11 cellular contexts compared by ENCODE assay signal in genomic region chr11:64360403-64360980, GRCh38. TPM values are rescaled to one million over a fixed set of nuclear protein-coding genes. Genes with fewer than 3 reads are reported as not detected.
DNase-seq lines count a peak whose midpoint lies in the region; ATAC-seq, FAIRE-seq and TF ChIP-seq lines count a peak whose summit lies in the region.
"Had no signal": no experiment of that assay in that cellular context is flagged by ENCODE, and none has a peak within 500 bp of the region (broad histone marks: within the 10 kb centered on the region; RNA-seq: fewer than 3 reads in every experiment).

No MANE protein-coding gene starts in this region.

- TF ChIP-seq EP300 in HepG2 (IDR thresholded peaks at IDR 0.05; ENCODE audit: low read depth in 2 of 2, low read length in 2 of 2): no peak
- no peak for TF ChIP-seq EP300 in HepG2 (CRISPR knock-in tag; IDR thresholded peaks at IDR 0.05; ENCODE audit: borderline replicate concordance)

- H3K79me2 ChIP-seq in HepG2 (ENCODE audit: insufficient read depth, low read length): no peaks in the 10 kb centered on the region

- TF ChIP-seq CTCF in HepG2 (CRISPR knock-in tag; IDR thresholded peaks at IDR 0.05) (no peak), right lobe of liver (IDR thresholded peaks at IDR 0.05) (no peak), VCaP (conservative IDR thresholded peaks at IDR 0.05) (peak; percentile 54)

- no peaks in the 10 kb centered on the region for H4K20me1 ChIP-seq in HepG2 (ENCODE audit: insufficient read depth, low read length)

- TF ChIP-seq POLR2A in HepG2 (IDR thresholded peaks at IDR 0.05; ENCODE audit: insufficient read depth in 1 of 2, low read depth in 2 of 2, low read length in 2 of 2): no peak
- TF ChIP-seq POLR2A in right lobe of liver (IDR thresholded peaks at IDR 0.05): no peak

- no peak overlapping the region for H3K27ac ChIP-seq in HepG2 (ENCODE audit: extremely low read length, insufficient read depth, low read length)
- H3K27ac ChIP-seq in right lobe of liver: no peak overlapping the region
- H3K27ac ChIP-seq in VCaP: peak overlapping the region; percentile 95
- H3K27ac ChIP-seq: gastrocnemius medialis had no signal

- H3K4me3 ChIP-seq in HepG2 (replicated peaks in 1 of 3; ENCODE audit: insufficient read depth in 1 of 3, low read depth in 2 of 3, low read length in 3 of 3) (no peak overlapping the region; a peak in 1 of 6 replicates), right lobe of liver (peak overlapping the region in 1 of 3 donors; percentile 71)

- H3K9ac ChIP-seq in HepG2 (ENCODE audit: insufficient read depth, low read depth, low read length): no peak overlapping the region

- H3K4me1 ChIP-seq in HepG2 (ENCODE audit: insufficient read depth, low read length) (peaks cover 41% of the 10 kb centered on the region), right lobe of liver (peaks cover 0 to 18% (median 2%) of the 10 kb centered on the region in 4 donors)

- no peak for TF ChIP-seq RAD21 in HepG2 (CRISPR knock-in tag; IDR thresholded peaks at IDR 0.05)

- DNase-seq in HepG2 (ENCODE audit: low spot score): no peak
- DNase-seq in right lobe of liver: no peak
- peak; percentile 49 for DNase-seq in islet precursor cell
- no peak for DNase-seq in cerebellum (ENCODE audit: low spot score)
- DNase-seq in NCI-H2107 treated with DMSO at 0.1 percent for 48 hours (lab: John Stamatoyannopoulos, UW; ENCODE audit: unreplicated experiment): no peak
- DNase-seq in activated gamma-delta T cell (lab: John Stamatoyannopoulos, UW): no peak
- DNase-seq in NCI-H524 treated with DMSO at 0.1 percent for 48 hours (lab: John Stamatoyannopoulos, UW): no peak
- DNase-seq: gastrocnemius medialis, GOT3, NCI-H1694 treated with DMSO at 0.1 percent for 48 hours had no signal

- H3K4me2 ChIP-seq in HepG2 (ENCODE audit: low read depth, low read length): no peak overlapping the region

- H3K27me3 ChIP-seq in HepG2 (ENCODE audit: control insufficient read depth in 1 of 2, insufficient read depth in 2 of 2, low read length in 2 of 2) (no peaks in the 10 kb centered on the region; a peak in 1 of 5 replicates), right lobe of liver (no peaks in the 10 kb centered on the region)
- H3K27me3 ChIP-seq: gastrocnemius medialis had no signal

- POLR2A ChIA-PET in HepG2 (lab: Yijun Ruan, JAX): interaction anchor here (1.3 kb wide), 1 partner anchor 12 kb away, joined by 3 read pairs; no protein-coding TSS in a partner anchor

- no peaks in the 10 kb centered on the region for H3K9me3 ChIP-seq in HepG2 (ENCODE audit: low read length)
- H3K9me3 ChIP-seq in right lobe of liver: no peaks in the 10 kb centered on the region
- H3K9me3 ChIP-seq: gastrocnemius medialis had no signal

- 97% methylated on average over 10 of the region's 17 CpGs for WGBS in HepG2 (ENCODE audit: low lambda C conversion rate)
- 66% methylated on average over 4 of the region's 17 CpGs for WGBS in right lobe of liver (ENCODE audit: insufficient coverage, low coverage, low lambda C conversion rate, missing lambda C conversion rate)

- ATAC-seq in HepG2 (no peak), right lobe of liver (no peak)
- ATAC-seq: gastrocnemius medialis had no signal

- intact Hi-C loops in HepG2 (cut with micrococcal nuclease; ENCODE audit: unreplicated experiment): no loop called here
- intact Hi-C loops in right lobe of liver (cut with DNase I): no loop called here

- FAIRE-seq in HepG2 (lab: Jason Lieb, UNC): no peak

- CTCF ChIA-PET in HepG2 (lab: Yijun Ruan, JAX; ENCODE audit: low intra/inter-chr PET ratio, low total read pairs): no interaction called here

- BruUV-seq in HepG2 (replicated peaks; lab: Mats Ljungman, UMichigan): no TSS peak

- in situ Hi-C loops in HepG2 (cut with HindIII; ENCODE audit: extremely low pct_ligation_motif_present, low pct_unique_long_range_greater_than_20kb): no loop called here

- H3K36me3 ChIP-seq in HepG2 (replicated peaks in 1 of 2; ENCODE audit: control insufficient read depth in 1 of 2, insufficient read depth in 2 of 2, low read length in 2 of 2) (peaks cover 7 to 24% of the 10 kb centered on the region in 2 experiments; a peak in 4 of 5 replicates), right lobe of liver (peaks cover 0 to 18% (median 10%) of the 10 kb centered on the region in 4 donors)

- no peak overlapping the region for H2AFZ ChIP-seq in HepG2 (ENCODE audit: low read length)

RNA-seq across cellular contexts. Expression of gene RPS6KA4, which starts 1.5 kb away (rescaled TPM):
- 8.9 and 14.2 TPM in 2 replicates for total RNA-seq in HepG2 (2016; rRNA removed; fragmentation: Illumina TruSeq; extraction: Trizol)
- 3.2 and 3.4 TPM in 2 replicates for total RNA-seq in HepG2 (2016; cell fraction: cytosol; rRNA removed; fragmentation: Illumina TruSeq; extraction: Trizol; ENCODE audit: low read depth)
- 7.2 and 13.5 TPM in 2 replicates for total RNA-seq in HepG2 (2016; cell fraction: insoluble cytoplasmic fraction; rRNA removed; fragmentation: Illumina TruSeq; extraction: Trizol)
- 9.3 and 10.1 TPM in 2 replicates for total RNA-seq in HepG2 (2016; cell fraction: membrane; rRNA removed; fragmentation: Illumina TruSeq; extraction: Trizol)
- 9.5 and 11.5 TPM in 2 replicates for total RNA-seq in HepG2 (2016; cell fraction: nucleus; rRNA removed; fragmentation: Illumina TruSeq; extraction: Trizol)
- 8.9 and 12.2 TPM in 2 replicates for polyA plus RNA-seq in HepG2 (2011; rRNA removed)
- 7.1 and 9.1 TPM in 2 replicates for polyA plus RNA-seq in HepG2 (2011; cell fraction: cytosol; rRNA removed)
- polyA plus RNA-seq in HepG2 (2011; cell fraction: nucleus; rRNA removed): 37.0 and 38.2 TPM in 2 replicates
- 5.8 and 12.8 TPM in 2 replicates for polyA plus RNA-seq in HepG2 (2012)
- 3.1 and 3.8 TPM in 2 replicates for polyA plus RNA-seq in HepG2 (2016; cell fraction: cytosol; fragmentation: Illumina TruSeq; extraction: Trizol; ENCODE audit: low read depth)
- 10.0 and 10.2 TPM in 2 replicates for polyA plus RNA-seq in HepG2 (2016; cell fraction: insoluble cytoplasmic fraction; fragmentation: Illumina TruSeq; extraction: Trizol; ENCODE audit: low read depth)
- 6.7 and 8.9 TPM in 2 replicates for polyA plus RNA-seq in HepG2 (2016; cell fraction: membrane; fragmentation: Illumina TruSeq; extraction: Trizol; ENCODE audit: low read depth)
- polyA plus RNA-seq in HepG2 (2016; cell fraction: nucleus; fragmentation: Illumina TruSeq; extraction: Trizol; ENCODE audit: insufficient read depth, low read depth): 19.2 and 21.5 TPM in 2 replicates
- 25.7 and 70.4 TPM in 2 replicates for polyA minus RNA-seq in HepG2 (2011; rRNA and poly(A)+ RNA removed; ENCODE audit: low replicate concordance)
- polyA minus RNA-seq in HepG2 (2011; cell fraction: cytosol; rRNA and poly(A)+ RNA removed): 8.2 and 8.6 TPM in 2 replicates
- 13.4 and 15.9 TPM in 2 replicates for polyA minus RNA-seq in HepG2 (2011; cell fraction: nucleus; rRNA and poly(A)+ RNA removed)
- total RNA-seq in right lobe of liver: 10 to 100 TPM in 3 of 6 experiments, 1 to 10 TPM in 3; 6.6 to 17.9 (median 10.3) TPM
- total RNA-seq in cerebellum: 7.5 TPM

RNA-seq across cellular contexts. Expression of gene CCDC88B, which starts 20.5 kb away (rescaled TPM):
- total RNA-seq in HepG2 (2016; rRNA removed; fragmentation: Illumina TruSeq; extraction: Trizol) (4.8 and 5.2 TPM in 2 replicates), right lobe of liver (10 to 100 TPM in 1 of 6 experiments, 1 to 10 TPM in 5; 2.4 to 10.6 (median 4.9) TPM), cerebellum (1.5 TPM)
- 0.79 and 2.6 TPM in 2 replicates for total RNA-seq in HepG2 (2016; cell fraction: cytosol; rRNA removed; fragmentation: Illumina TruSeq; extraction: Trizol; ENCODE audit: low read depth)
- total RNA-seq in HepG2 (2016; cell fraction: insoluble cytoplasmic fraction; rRNA removed; fragmentation: Illumina TruSeq; extraction: Trizol): 4.5 and 6.0 TPM in 2 replicates
- 2.3 and 3.5 TPM in 2 replicates for total RNA-seq in HepG2 (2016; cell fraction: membrane; rRNA removed; fragmentation: Illumina TruSeq; extraction: Trizol)
- total RNA-seq in HepG2 (2016; cell fraction: nucleus; rRNA removed; fragmentation: Illumina TruSeq; extraction: Trizol): 1.6 and 4.1 TPM in 2 replicates
- polyA plus RNA-seq in HepG2 (2011; rRNA removed): 3.6 and 5.2 TPM in 2 replicates
- polyA plus RNA-seq in HepG2 (2011; cell fraction: cytosol; rRNA removed): 3.3 and 7.3 TPM in 2 replicates
- 5.2 and 5.4 TPM in 2 replicates for polyA plus RNA-seq in HepG2 (2011; cell fraction: nucleus; rRNA removed)
- polyA plus RNA-seq in HepG2 (2012): 3.7 and 4.5 TPM in 2 replicates
- 2.2 and 3.7 TPM in 2 replicates for polyA plus RNA-seq in HepG2 (2016; cell fraction: cytosol; fragmentation: Illumina TruSeq; extraction: Trizol; ENCODE audit: low read depth)
- 5.2 and 6.7 TPM in 2 replicates for polyA plus RNA-seq in HepG2 (2016; cell fraction: insoluble cytoplasmic fraction; fragmentation: Illumina TruSeq; extraction: Trizol; ENCODE audit: low read depth)
- polyA plus RNA-seq in HepG2 (2016; cell fraction: membrane; fragmentation: Illumina TruSeq; extraction: Trizol; ENCODE audit: low read depth): 1.4 and 2.3 TPM in 2 replicates
- polyA plus RNA-seq in HepG2 (2016; cell fraction: nucleus; fragmentation: Illumina TruSeq; extraction: Trizol; ENCODE audit: insufficient read depth, low read depth): 3.9 and 4.5 TPM in 2 replicates
- polyA minus RNA-seq in HepG2 (2011; rRNA and poly(A)+ RNA removed; ENCODE audit: low replicate concordance): 2.7 and 7.5 TPM in 2 replicates
- 1.1 and 1.8 TPM in 2 replicates for polyA minus RNA-seq in HepG2 (2011; cell fraction: cytosol; rRNA and poly(A)+ RNA removed)
- polyA minus RNA-seq in HepG2 (2011; cell fraction: nucleus; rRNA and poly(A)+ RNA removed): 1.5 and 3.2 TPM in 2 replicates

RNA-seq across cellular contexts. Expression of gene PRDX5, which starts 42.6 kb away (rescaled TPM):
- total RNA-seq in HepG2 (2016; rRNA removed; fragmentation: Illumina TruSeq; extraction: Trizol) (215 and 266 TPM in 2 replicates), right lobe of liver (100 to 1,000 TPM in 2 of 6 experiments, 10 to 100 TPM in 4; 84.0 to 172 (median 89.3) TPM), cerebellum (68.8 TPM)
- 189 and 238 TPM in 2 replicates for total RNA-seq in HepG2 (2016; cell fraction: cytosol; rRNA removed; fragmentation: Illumina TruSeq; extraction: Trizol; ENCODE audit: low read depth)
- 225 and 290 TPM in 2 replicates for total RNA-seq in HepG2 (2016; cell fraction: insoluble cytoplasmic fraction; rRNA removed; fragmentation: Illumina TruSeq; extraction: Trizol)
- 184 and 217 TPM in 2 replicates for total RNA-seq in HepG2 (2016; cell fraction: membrane; rRNA removed; fragmentation: Illumina TruSeq; extraction: Trizol)
- total RNA-seq in HepG2 (2016; cell fraction: nucleus; rRNA removed; fragmentation: Illumina TruSeq; extraction: Trizol): 61.4 and 65.1 TPM in 2 replicates
- 288 and 311 TPM in 2 replicates for polyA plus RNA-seq in HepG2 (2011; rRNA removed)
- polyA plus RNA-seq in HepG2 (2011; cell fraction: cytosol; rRNA removed): 480 and 511 TPM in 2 replicates
- polyA plus RNA-seq in HepG2 (2011; cell fraction: nucleus; rRNA removed): 86.1 and 95.5 TPM in 2 replicates
- polyA plus RNA-seq in HepG2 (2012): 188 and 213 TPM in 2 replicates
- polyA plus RNA-seq in HepG2 (2016; cell fraction: cytosol; fragmentation: Illumina TruSeq; extraction: Trizol; ENCODE audit: low read depth): 258 and 314 TPM in 2 replicates
- 351 and 378 TPM in 2 replicates for polyA plus RNA-seq in HepG2 (2016; cell fraction: insoluble cytoplasmic fraction; fragmentation: Illumina TruSeq; extraction: Trizol; ENCODE audit: low read depth)
- polyA plus RNA-seq in HepG2 (2016; cell fraction: membrane; fragmentation: Illumina TruSeq; extraction: Trizol; ENCODE audit: low read depth): 187 and 232 TPM in 2 replicates
- polyA plus RNA-seq in HepG2 (2016; cell fraction: nucleus; fragmentation: Illumina TruSeq; extraction: Trizol; ENCODE audit: insufficient read depth, low read depth): 155 and 156 TPM in 2 replicates
- polyA minus RNA-seq in HepG2 (2011; rRNA and poly(A)+ RNA removed; ENCODE audit: low replicate concordance): 66.0 and 255 TPM in 2 replicates
- polyA minus RNA-seq in HepG2 (2011; cell fraction: cytosol; rRNA and poly(A)+ RNA removed): 56.2 and 60.1 TPM in 2 replicates
- 17.0 and 18.0 TPM in 2 replicates for polyA minus RNA-seq in HepG2 (2011; cell fraction: nucleus; rRNA and poly(A)+ RNA removed)

RNA-seq across cellular contexts. Expression of gene TRMT112, which starts 43.1 kb away (rescaled TPM):
- total RNA-seq in HepG2 (2016; rRNA removed; fragmentation: Illumina TruSeq; extraction: Trizol): 409 and 492 TPM in 2 replicates
- 143 and 170 TPM in 2 replicates for total RNA-seq in HepG2 (2016; cell fraction: cytosol; rRNA removed; fragmentation: Illumina TruSeq; extraction: Trizol; ENCODE audit: low read depth)
- total RNA-seq in HepG2 (2016; cell fraction: insoluble cytoplasmic fraction; rRNA removed; fragmentation: Illumina TruSeq; extraction: Trizol): 431 and 531 TPM in 2 replicates
- 166 and 190 TPM in 2 replicates for total RNA-seq in HepG2 (2016; cell fraction: membrane; rRNA removed; fragmentation: Illumina TruSeq; extraction: Trizol)
- total RNA-seq in HepG2 (2016; cell fraction: nucleus; rRNA removed; fragmentation: Illumina TruSeq; extraction: Trizol): 130 and 144 TPM in 2 replicates
- polyA plus RNA-seq in HepG2 (2011; rRNA removed): 151 and 186 TPM in 2 replicates
- 301 and 330 TPM in 2 replicates for polyA plus RNA-seq in HepG2 (2011; cell fraction: cytosol; rRNA removed)
- 78.5 and 80.8 TPM in 2 replicates for polyA plus RNA-seq in HepG2 (2011; cell fraction: nucleus; rRNA removed)
- 233 and 237 TPM in 2 replicates for polyA plus RNA-seq in HepG2 (2012)
- polyA plus RNA-seq in HepG2 (2016; cell fraction: cytosol; fragmentation: Illumina TruSeq; extraction: Trizol; ENCODE audit: low read depth): 138 and 154 TPM in 2 replicates
- 410 and 435 TPM in 2 replicates for polyA plus RNA-seq in HepG2 (2016; cell fraction: insoluble cytoplasmic fraction; fragmentation: Illumina TruSeq; extraction: Trizol; ENCODE audit: low read depth)
- polyA plus RNA-seq in HepG2 (2016; cell fraction: membrane; fragmentation: Illumina TruSeq; extraction: Trizol; ENCODE audit: low read depth): 153 and 156 TPM in 2 replicates
- 204 and 210 TPM in 2 replicates for polyA plus RNA-seq in HepG2 (2016; cell fraction: nucleus; fragmentation: Illumina TruSeq; extraction: Trizol; ENCODE audit: insufficient read depth, low read depth)
- polyA minus RNA-seq in HepG2 (2011; rRNA and poly(A)+ RNA removed; ENCODE audit: low replicate concordance): 77.3 and 151 TPM in 2 replicates
- 51.7 and 73.4 TPM in 2 replicates for polyA minus RNA-seq in HepG2 (2011; cell fraction: cytosol; rRNA and poly(A)+ RNA removed)
- polyA minus RNA-seq in HepG2 (2011; cell fraction: nucleus; rRNA and poly(A)+ RNA removed): 24.2 and 30.1 TPM in 2 replicates
- total RNA-seq in right lobe of liver: 100 to 1,000 TPM in 2 of 6 experiments, 10 to 100 TPM in 4; 58.0 to 122 (median 85.3) TPM
- 51.7 TPM for total RNA-seq in cerebellum

RNA-seq across cellular contexts. Expression of gene ESRRA, which starts 55.2 kb away (rescaled TPM):
- total RNA-seq in HepG2 (2016; rRNA removed; fragmentation: Illumina TruSeq; extraction: Trizol): 28.3 and 36.3 TPM in 2 replicates
- 21.0 and 23.1 TPM in 2 replicates for total RNA-seq in HepG2 (2016; cell fraction: cytosol; rRNA removed; fragmentation: Illumina TruSeq; extraction: Trizol; ENCODE audit: low read depth)
- 26.0 and 36.9 TPM in 2 replicates for total RNA-seq in HepG2 (2016; cell fraction: insoluble cytoplasmic fraction; rRNA removed; fragmentation: Illumina TruSeq; extraction: Trizol)
- total RNA-seq in HepG2 (2016; cell fraction: membrane; rRNA removed; fragmentation: Illumina TruSeq; extraction: Trizol): 46.3 and 50.0 TPM in 2 replicates
- 18.8 and 23.8 TPM in 2 replicates for total RNA-seq in HepG2 (2016; cell fraction: nucleus; rRNA removed; fragmentation: Illumina TruSeq; extraction: Trizol)
- polyA plus RNA-seq in HepG2 (2011; rRNA removed): 18.1 and 24.3 TPM in 2 replicates
- 23.6 and 37.4 TPM in 2 replicates for polyA plus RNA-seq in HepG2 (2011; cell fraction: cytosol; rRNA removed)
- 31.2 and 32.0 TPM in 2 replicates for polyA plus RNA-seq in HepG2 (2011; cell fraction: nucleus; rRNA removed)
- polyA plus RNA-seq in HepG2 (2012): 15.3 and 20.7 TPM in 2 replicates
- polyA plus RNA-seq in HepG2 (2016; cell fraction: cytosol; fragmentation: Illumina TruSeq; extraction: Trizol; ENCODE audit: low read depth): 15.0 and 16.3 TPM in 2 replicates
- polyA plus RNA-seq in HepG2 (2016; cell fraction: insoluble cytoplasmic fraction; fragmentation: Illumina TruSeq; extraction: Trizol; ENCODE audit: low read depth): 19.1 and 21.1 TPM in 2 replicates
- polyA plus RNA-seq in HepG2 (2016; cell fraction: membrane; fragmentation: Illumina TruSeq; extraction: Trizol; ENCODE audit: low read depth): 25.2 and 26.9 TPM in 2 replicates
- 37.3 and 45.3 TPM in 2 replicates for polyA plus RNA-seq in HepG2 (2016; cell fraction: nucleus; fragmentation: Illumina TruSeq; extraction: Trizol; ENCODE audit: insufficient read depth, low read depth)
- 28.9 and 57.4 TPM in 2 replicates for polyA minus RNA-seq in HepG2 (2011; rRNA and poly(A)+ RNA removed; ENCODE audit: low replicate concordance)
- 13.1 and 14.8 TPM in 2 replicates for polyA minus RNA-seq in HepG2 (2011; cell fraction: cytosol; rRNA and poly(A)+ RNA removed)
- 10.8 and 12.1 TPM in 2 replicates for polyA minus RNA-seq in HepG2 (2011; cell fraction: nucleus; rRNA and poly(A)+ RNA removed)
- 10 to 100 TPM; 28.5 to 82.6 (median 47.7) TPM for total RNA-seq in right lobe of liver
- total RNA-seq in cerebellum: 11.3 TPM
